17 cellular contexts compared by ENCODE assay signal in genomic region chr14:84825481-84825880, GRCh38.
DNase-seq lines count a peak whose midpoint lies in the region; TF ChIP-seq lines count a peak whose summit lies in the region.
"Had no signal": no experiment of that assay in that cellular context is flagged by ENCODE, and none has a peak within 500 bp of the region (broad histone marks: within the 10 kb centered on the region; RNA-seq: fewer than 3 reads in every experiment).

No MANE protein-coding gene starts in this region.

- H3K9me3 Mint-ChIP-seq in immature natural killer cell, result peaks cover 12 to 52% (median 22%) of the 10 kb centered on the region in 6 donors

- no peak for TF ChIP-seq POLR2A in Peyer's patch (IDR thresholded peaks at IDR 0.05)

- no peaks in the 10 kb centered on the region for H3K36me3 Mint-ChIP-seq in immature natural killer cell

- H3K4me1 Mint-ChIP-seq in immature natural killer cell, result no peaks in the 10 kb centered on the region

- no peak overlapping the region for H3K4me3 Mint-ChIP-seq in immature natural killer cell

- H3K4me1 ChIP-seq in mesodermal cell (ENCODE audit: control insufficient read depth, insufficient read depth, low read length, poor library complexity, severe bottlenecking), result peaks cover 6% of the 10 kb centered on the region
- no peaks in the 10 kb centered on the region for H3K4me1 ChIP-seq in Peyer's patch
- H3K4me1 ChIP-seq: uterus had no signal

- peaks cover 4% of the 10 kb centered on the region for H3K9me3 ChIP-seq in mesodermal cell (ENCODE audit: control insufficient read depth, low read length)
- no peaks in the 10 kb centered on the region for H3K9me3 ChIP-seq in Peyer's patch
- H3K9me3 ChIP-seq: BLaER1, uterus had no signal

- no peak for TF ChIP-seq CTCF in epithelial cell of proximal tubule (conservative IDR thresholded peaks at IDR 0.05; ENCODE audit: low read depth, low read length)
- no peak for TF ChIP-seq CTCF in Peyer's patch (IDR thresholded peaks at IDR 0.05)

- no peak overlapping the region for H3K27ac Mint-ChIP-seq in immature natural killer cell

- H3K27ac ChIP-seq in mesodermal cell (ENCODE audit: low read depth, low read length, severe bottlenecking), result peak overlapping the region; percentile 63
- H3K27ac ChIP-seq in Peyer's patch, result no peak overlapping the region
- H3K27ac ChIP-seq: BLaER1, uterus had no signal

- no peak overlapping the region for H3K4me3 ChIP-seq in epithelial cell of proximal tubule (ENCODE audit: low read depth, low read length)
- H3K4me3 ChIP-seq in mesodermal cell (ENCODE audit: extremely low read depth, insufficient read depth, low read length, poor library complexity, severe bottlenecking), result no peak overlapping the region
- no peak overlapping the region for H3K4me3 ChIP-seq in Peyer's patch
- H3K4me3 ChIP-seq: BLaER1, dorsolateral prefrontal cortex, uterus had no signal

- 70 to 73% methylated on average over 2 to 3 of the region's 6 CpGs for WGBS in mesodermal cell (ENCODE audit: insufficient coverage in 2 of 2), 2 experiments

- no peaks in the 10 kb centered on the region for H3K27me3 ChIP-seq in Peyer's patch
- H3K27me3 ChIP-seq: BLaER1, dorsolateral prefrontal cortex, uterus had no signal

- no peaks in the 10 kb centered on the region for H3K36me3 ChIP-seq in mesodermal cell (ENCODE audit: control insufficient read depth, insufficient read depth, low read length)
- H3K36me3 ChIP-seq in Peyer's patch, result no peaks in the 10 kb centered on the region
- H3K36me3 ChIP-seq: BLaER1, uterus had no signal

- H3K27me3 Mint-ChIP-seq in immature natural killer cell (ENCODE audit: low read depth in 3 of 3), result no peaks in the 10 kb centered on the region

- DNase-seq in GM04503 (ENCODE audit: low read depth) (peak; percentile 11), RKO (ENCODE audit: low spot score) (peak; percentile 16), epithelial cell of proximal tubule (ENCODE audit: low read depth) (peak; percentile 30), Peyer's patch (no peak), superior temporal gyrus (ENCODE audit: extremely low spot score) (no peak), HuH-7 (ENCODE audit: low spot score) (no peak), immature natural killer cell (no peak)
- DNase-seq: activated CD8-positive, alpha-beta memory T cell treated with anti-CD3 and anti-CD28 coated beads for 24 hours; aorta; DMS79 treated with DMSO at 0.1 percent for 48 hours; NCI-H1694 treated with DMSO at 0.1 percent for 48 hours; small intestine; stimulated activated naive CD8-positive, alpha-beta T cell treated with anti-CD3 and anti-CD28 coated beads, Interleukin-15, Interleukin-2, amounts not matched to agents 100 U/mL and 50 U/mL, for 24 hours; uterus had no signal

Comparison
In these comparisons a context has a peak if more than half of its experiments do, and no peak if none do; other contexts are left out.
1. DNase-seq: peak in GM04503 (single experiment), RKO (single experiment) and epithelial cell of proximal tubule (single experiment); none in Peyer's patch (0 of 3), superior temporal gyrus (single experiment), HuH-7 (single experiment) and immature natural killer cell (0 of 3).